In the genomic region with DNA sequence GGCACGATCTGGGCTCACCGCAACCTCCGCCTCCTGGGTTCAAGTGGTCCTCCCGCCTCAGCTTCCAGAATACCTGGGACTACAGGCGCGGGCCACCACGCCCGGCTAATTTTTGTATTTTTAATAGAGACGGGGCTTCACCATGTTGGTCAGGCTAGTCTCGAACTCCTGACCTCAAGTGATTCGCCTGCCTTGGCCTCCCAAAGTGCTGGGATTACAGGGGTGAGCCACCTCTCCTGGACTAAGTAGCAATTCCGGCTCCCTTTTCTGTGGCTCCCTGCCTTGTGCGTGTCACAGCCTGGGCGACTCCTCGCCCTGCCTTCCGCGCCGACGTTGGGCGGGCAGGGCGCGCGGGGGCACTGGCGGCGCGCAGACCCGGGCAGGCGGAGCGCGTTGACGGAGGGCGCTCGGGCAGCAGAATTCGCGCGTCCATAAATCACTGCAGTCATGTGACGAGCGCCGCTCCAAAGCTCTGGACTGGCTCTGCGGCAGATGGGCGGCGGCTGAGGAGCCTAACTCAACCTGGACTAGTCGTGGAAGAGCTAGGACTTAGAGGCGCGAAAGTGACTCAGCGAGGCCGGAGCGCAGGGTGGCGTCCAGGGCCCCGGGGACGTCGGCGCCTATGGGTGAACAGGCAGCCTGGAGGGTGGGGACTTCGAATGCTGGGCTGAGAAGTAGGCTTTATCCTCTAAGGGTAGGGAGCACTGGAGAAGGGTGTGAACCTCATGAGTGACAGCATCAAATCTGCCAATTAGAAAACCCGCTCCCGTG, we compare ENCODE assay signal across 7 cellular contexts. TPM values are rescaled to one million over a fixed set of nuclear protein-coding genes. Genes with fewer than 3 reads are reported as not detected.
DNase-seq lines count a peak whose midpoint lies in the region; ATAC-seq and TF ChIP-seq lines count a peak whose summit lies in the region.

No MANE protein-coding gene starts in this region.

- no peaks in the 10 kb centered on the region for H3K9me3 ChIP-seq in Peyer's patch

- H3K36me3 ChIP-seq in Peyer's patch = peaks cover 0 to 6% (median 0%) of the 10 kb centered on the region in 3 donors

- DNase-seq in ELR (ENCODE audit: low read depth) (peak; percentile 95), Peyer's patch (peak; percentile 55 to 94 (median 93)), caudate nucleus (lab: John Stamatoyannopoulos, UW) (peak in 38 of 61 donors; percentile 10 to 86 (median 50)), GDM1 (lab: John Stamatoyannopoulos, UW) (no peak)
- peak; percentile 12 for DNase-seq in stimulated activated CD8-positive, alpha-beta memory T cell treated with anti-CD3 and anti-CD28 coated beads, Interleukin-12 subunit alpha, Interleukin-12 subunit beta, amount 100 ng/mL, for 1 hour (ENCODE audit: low read depth)

- peak in 4 of 6 experiments; percentile 32 to 40 (median 37) for TF ChIP-seq CTCF in Peyer's patch (IDR thresholded peaks at IDR 0.05)

- peak; percentile 56 for ATAC-seq in HG03558 (IDR thresholded peaks at IDR 0.05; ENCODE audit: extremely low read depth, unreplicated experiment)

- TF ChIP-seq POLR2A in Peyer's patch (IDR thresholded peaks at IDR 0.05) = peak; percentile 68 to 78

- peak overlapping the region; percentile 34 to 99 (median 82) for H3K4me3 ChIP-seq in Peyer's patch

- H3K4me1 ChIP-seq in Peyer's patch = peaks cover 0 to 16% (median 12%) of the 10 kb centered on the region in 4 donors

- no peaks in the 10 kb centered on the region for H3K27me3 ChIP-seq in Peyer's patch
- H3K27me3 ChIP-seq in layer of hippocampus (ENCODE audit: control insufficient read depth, insufficient read depth, low read length) = no peaks in the 10 kb centered on the region

- H3K27ac ChIP-seq in Peyer's patch (peak overlapping the region; percentile 83 to 89 (median 86)), caudate nucleus (ENCODE audit: low read depth, low read length) (peak overlapping the region; percentile 92), layer of hippocampus (ENCODE audit: low read depth, low read length) (peak overlapping the region; percentile 77)

RNA-seq across cellular contexts. Expression of a gene that starts 1.4 kb away (rescaled TPM):
- total RNA-seq in Peyer's patch = 100 to 1,000 TPM in 2 of 4 donors, 10 to 100 TPM in 2; 52.2 to 144 (median 95.3) TPM

RNA-seq across cellular contexts. Expression of a gene that starts 10.4 kb away (rescaled TPM):
- 10 to 100 TPM; 14.5 to 85.8 (median 54.4) TPM for total RNA-seq in Peyer's patch

RNA-seq across cellular contexts. Expression of a gene that starts 32.7 kb away (rescaled TPM):
- 10 to 100 TPM; 38.8 to 93.7 (median 70.2) TPM for total RNA-seq in Peyer's patch

RNA-seq across cellular contexts. Expression of a gene that starts 43.5 kb away (rescaled TPM):
- total RNA-seq in Peyer's patch = 100 to 1,000 TPM in 1 of 4 donors, 10 to 100 TPM in 2, 1 to 10 TPM in 1; 1.9 to 191 (median 37.1) TPM
